Comparison of ENCODE assay signal across 9 cellular contexts in the genomic region with DNA sequence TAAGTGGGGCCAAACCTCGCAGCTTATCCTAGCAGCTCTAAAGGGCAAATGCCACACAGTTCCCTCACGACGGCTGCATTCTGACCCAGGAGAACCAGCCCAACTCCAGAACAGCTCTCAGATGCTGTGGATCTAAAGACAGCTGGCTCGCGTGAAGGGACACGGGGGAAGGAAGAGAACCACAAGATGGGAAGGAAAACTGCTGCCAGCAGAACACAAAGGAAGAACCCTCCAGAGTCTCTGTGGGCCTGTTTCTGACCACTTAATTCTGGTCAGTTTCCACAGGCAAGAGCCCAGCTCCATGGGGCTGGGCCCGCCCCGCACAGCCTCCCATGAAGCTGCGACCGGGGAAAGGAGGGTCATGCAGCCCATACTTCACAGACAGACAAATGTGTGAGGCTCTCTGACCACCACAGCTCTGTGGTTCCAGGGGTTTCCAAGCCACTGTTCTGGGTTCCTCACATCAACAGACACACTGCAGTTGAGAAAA.
DNase-seq lines count a peak whose midpoint lies in the region; ATAC-seq and TF ChIP-seq lines count a peak whose summit lies in the region.
"Had no signal": no experiment of that assay in that cellular context is flagged by ENCODE, and none has a peak within 500 bp of the region (broad histone marks: within the 10 kb centered on the region; RNA-seq: fewer than 3 reads in every experiment).

No MANE protein-coding gene starts in this region.

- H3K4me3 Mint-ChIP-seq in activated naive CD8-positive, alpha-beta T cell, result no peak overlapping the region
- no peak overlapping the region for H3K4me3 Mint-ChIP-seq in activated naive CD8-positive, alpha-beta T cell treated with anti-CD3 and anti-CD28 coated beads for 36 hours
- H3K4me3 Mint-ChIP-seq in nephron progenitor cell, result no peak overlapping the region
- H3K4me3 Mint-ChIP-seq: activated T-cell treated with anti-CD3 and anti-CD28 coated beads, Interleukin-2, amount 50 U/mL, for 4 hours had no signal

- H3K36me3 ChIP-seq in fibroblast of lung (ENCODE audit: control insufficient read depth, insufficient read depth, low read length) (peaks cover 6% of the 10 kb centered on the region), upper lobe of right lung (no peaks in the 10 kb centered on the region)

- peak overlapping the region; percentile 86 for H3K27ac Mint-ChIP-seq in activated naive CD8-positive, alpha-beta T cell
- H3K27ac Mint-ChIP-seq in activated naive CD8-positive, alpha-beta T cell treated with anti-CD3 and anti-CD28 coated beads for 36 hours, result no peak overlapping the region
- H3K27ac Mint-ChIP-seq in nephron progenitor cell, result peak overlapping the region; percentile 100

- H3K9ac ChIP-seq in fibroblast of lung (ENCODE audit: insufficient read depth, low read length), result no peak overlapping the region

- ATAC-seq in upper lobe of right lung (peak; percentile 35), HG03342 (IDR thresholded peaks at IDR 0.05; ENCODE audit: unreplicated experiment) (no peak)
- ATAC-seq: activated T-cell treated with anti-CD3 and anti-CD28 coated beads, Interleukin-2, amount 50 U/mL, for 4 hours had no signal

- no peak overlapping the region for H3K4me2 ChIP-seq in fibroblast of lung (ENCODE audit: extremely low read depth, insufficient read depth, low read length)

- H3K27ac ChIP-seq in fibroblast of lung (ENCODE audit: insufficient read depth, low read length), result peak overlapping the region; percentile 54
- H3K27ac ChIP-seq in upper lobe of right lung, result peak overlapping the region; percentile 80

- H3K36me3 Mint-ChIP-seq in activated naive CD8-positive, alpha-beta T cell, result peaks cover 8% of the 10 kb centered on the region
- H3K36me3 Mint-ChIP-seq in activated naive CD8-positive, alpha-beta T cell treated with anti-CD3 and anti-CD28 coated beads for 36 hours, result peaks cover 24% of the 10 kb centered on the region
- H3K36me3 Mint-ChIP-seq in nephron progenitor cell (ENCODE audit: low read depth), result peaks cover 34% of the 10 kb centered on the region

- H3K27me3 ChIP-seq in fibroblast of lung (ENCODE audit: control insufficient read depth, insufficient read depth, low read length) (no peaks in the 10 kb centered on the region), upper lobe of right lung (no peaks in the 10 kb centered on the region)

- TF ChIP-seq CTCF in fibroblast of lung (conservative IDR thresholded peaks at IDR 0.05 in 1 of 2, IDR thresholded peaks at IDR 0.05 in 1 of 2; ENCODE audit: low read depth in 1 of 2, low read length in 2 of 2), result no peak
- no peak for TF ChIP-seq CTCF in nephron progenitor cell (IDR thresholded peaks at IDR 0.05)
- TF ChIP-seq CTCF in upper lobe of right lung (IDR thresholded peaks at IDR 0.05), result no peak

- H3K27me3 Mint-ChIP-seq in activated naive CD8-positive, alpha-beta T cell, result no peaks in the 10 kb centered on the region
- H3K27me3 Mint-ChIP-seq in activated naive CD8-positive, alpha-beta T cell treated with anti-CD3 and anti-CD28 coated beads for 36 hours, result no peaks in the 10 kb centered on the region
- H3K27me3 Mint-ChIP-seq in nephron progenitor cell (ENCODE audit: low read depth, poor library complexity), result no peaks in the 10 kb centered on the region

- H4K20me1 ChIP-seq in fibroblast of lung (ENCODE audit: control insufficient read depth, extremely low read depth, insufficient read depth, low read length), result peaks cover under 1% of the 10 kb centered on the region

- peaks cover 65% of the 10 kb centered on the region for H3K4me1 Mint-ChIP-seq in activated naive CD8-positive, alpha-beta T cell (ENCODE audit: low read depth)
- H3K4me1 Mint-ChIP-seq in activated naive CD8-positive, alpha-beta T cell treated with anti-CD3 and anti-CD28 coated beads for 36 hours, result peaks cover 60% of the 10 kb centered on the region
- peaks cover 92% of the 10 kb centered on the region for H3K4me1 Mint-ChIP-seq in nephron progenitor cell

- peaks cover 18% of the 10 kb centered on the region for H3K4me1 ChIP-seq in fibroblast of lung (ENCODE audit: control insufficient read depth, extremely low read depth, insufficient read depth, low read length)
- peaks cover 84% of the 10 kb centered on the region for H3K4me1 ChIP-seq in upper lobe of right lung

- H3K9me3 Mint-ChIP-seq in activated naive CD8-positive, alpha-beta T cell (ENCODE audit: low read depth), result no peaks in the 10 kb centered on the region
- no peaks in the 10 kb centered on the region for H3K9me3 Mint-ChIP-seq in activated naive CD8-positive, alpha-beta T cell treated with anti-CD3 and anti-CD28 coated beads for 36 hours
- H3K9me3 Mint-ChIP-seq in nephron progenitor cell, result no peaks in the 10 kb centered on the region
- H3K9me3 Mint-ChIP-seq: activated T-cell treated with anti-CD3 and anti-CD28 coated beads, Interleukin-2, amount 50 U/mL, for 4 hours had no signal

- no peak overlapping the region for H2AFZ ChIP-seq in fibroblast of lung (ENCODE audit: low read length)

- no peak for DNase-seq in activated naive CD8-positive, alpha-beta T cell treated with anti-CD3 and anti-CD28 coated beads for 36 hours
- peak in 1 of 2 donors; percentile 51 for DNase-seq in fibroblast of lung (ENCODE audit: low read depth in 2 of 2)
- DNase-seq in nephron progenitor cell, result no peak
- no peak for DNase-seq in upper lobe of right lung
- no peak for DNase-seq in HCEC 1CT
- no peak for DNase-seq in midbrain (lab: John Stamatoyannopoulos, UW)
- DNase-seq: activated T-cell treated with anti-CD3 and anti-CD28 coated beads, Interleukin-2, amount 50 U/mL, for 4 hours had no signal

- no peak overlapping the region for H3K4me3 ChIP-seq in fibroblast of lung (replicated peaks in 1 of 4; ENCODE audit: control extremely low read depth in 1 of 4, insufficient read depth in 1 of 4, low read depth in 3 of 4, low read length in 4 of 4)
- no peak overlapping the region for H3K4me3 ChIP-seq in upper lobe of right lung

- H3K9me3 ChIP-seq in fibroblast of lung (ENCODE audit: control insufficient read depth, insufficient read depth, low read depth, low read length) (no peaks in the 10 kb centered on the region), upper lobe of right lung (no peaks in the 10 kb centered on the region)

- peaks cover 75% of the 10 kb centered on the region for H3K79me2 ChIP-seq in fibroblast of lung (ENCODE audit: control insufficient read depth, insufficient read depth, low read length)

- intact Hi-C loops in upper lobe of right lung (cut with DNase I), result no loop called here
